Comparison of ENCODE assay signal across 23 cellular contexts in the genomic region with DNA sequence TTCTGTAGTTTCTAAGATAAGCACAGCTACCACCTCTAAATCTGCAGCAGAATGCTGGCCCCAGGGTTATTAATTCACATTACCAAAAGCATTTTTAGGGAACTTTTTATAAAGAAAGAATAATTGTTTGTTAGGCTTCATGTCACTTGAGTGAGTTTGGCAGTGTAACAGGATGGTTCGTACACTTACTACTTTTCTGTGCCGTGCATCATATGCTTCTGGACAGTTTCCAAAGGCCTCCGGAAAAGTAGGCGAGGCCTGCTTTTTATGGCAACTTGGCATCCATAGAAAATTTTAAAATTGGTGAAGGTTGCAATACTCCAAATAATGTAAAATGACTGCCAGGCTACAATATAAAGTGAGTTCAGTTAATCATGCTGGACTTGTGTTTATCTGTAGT. TPM values are rescaled to one million over a fixed set of nuclear protein-coding genes. Genes with fewer than 3 reads are reported as not detected.
DNase-seq lines count a peak whose midpoint lies in the region; ATAC-seq, FAIRE-seq and TF ChIP-seq lines count a peak whose summit lies in the region.
"Had no signal": no experiment of that assay in that cellular context is flagged by ENCODE, and none has a peak within 500 bp of the region (broad histone marks: within the 10 kb centered on the region; RNA-seq: fewer than 3 reads in every experiment).

No MANE protein-coding gene starts in this region.

- peaks cover 6% of the 10 kb centered on the region for H3K79me2 ChIP-seq in keratinocyte (ENCODE audit: control insufficient read depth, insufficient read depth, low read length)

- no peaks in the 10 kb centered on the region for H4K20me1 ChIP-seq in keratinocyte (ENCODE audit: control insufficient read depth, extremely low read depth, insufficient read depth, low read length)

- H3K9me1 ChIP-seq in keratinocyte (ENCODE audit: control insufficient read depth, extremely low read depth, insufficient read depth, low read length) = no peaks in the 10 kb centered on the region

- H3K4me3 ChIP-seq in keratinocyte (ENCODE audit: control insufficient read depth in 2 of 3, extremely low read depth in 1 of 3, insufficient read depth in 2 of 3, low read depth in 1 of 3, low read length in 3 of 3) (no peak overlapping the region), stomach smooth muscle (ENCODE audit: low read length in 2 of 2) (no peak overlapping the region)
- H3K4me3 ChIP-seq: A549, BLaER1, GM12878, GM23338 had no signal

- TF ChIP-seq CTCF in 22Rv1 (IDR thresholded peaks at IDR 0.05) (no peak), keratinocyte (optimal IDR thresholded peaks at IDR 0.05 in 1 of 3, IDR thresholded peaks at IDR 0.05 in 1 of 3, conservative IDR thresholded peaks at IDR 0.05 in 1 of 3; ENCODE audit: extremely low read depth in 1 of 3, insufficient read depth in 2 of 3, low read length in 3 of 3) (no peak)

- no peak overlapping the region for H2AFZ ChIP-seq in keratinocyte (ENCODE audit: control insufficient read depth, low read length)
- H2AFZ ChIP-seq: GM23338 had no signal

- peak overlapping the region; percentile 44 for H3K27ac ChIP-seq in 22Rv1
- no peak overlapping the region for H3K27ac ChIP-seq in keratinocyte (ENCODE audit: control insufficient read depth, insufficient read depth, low read length)
- H3K27ac ChIP-seq in stomach smooth muscle (ENCODE audit: low read length) = peak overlapping the region; percentile 31
- H3K27ac ChIP-seq: A549, BLaER1, C4-2B had no signal

- no peak overlapping the region for H3K9ac ChIP-seq in keratinocyte (ENCODE audit: control insufficient read depth, extremely low read depth, insufficient read depth, low read length)
- H3K9ac ChIP-seq in stomach smooth muscle (ENCODE audit: low read length in 2 of 2) = no peak overlapping the region
- H3K9ac ChIP-seq: BLaER1 had no signal

- peak; percentile 62 for DNase-seq in epidermal melanocyte (ENCODE audit: insufficient read length, low spot score)
- DNase-seq in keratinocyte (ENCODE audit: low read depth, low spot score) = no peak
- no peak for DNase-seq in left lobe of liver (ENCODE audit: low spot score)
- DNase-seq in AG20443 (ENCODE audit: low spot score) = no peak
- DNase-seq: 8988T; ACHN; CD4-positive, CD25-positive, alpha-beta regulatory T cell; CD8-positive, alpha-beta T cell; DMS 273 treated with DMSO at 0.1 percent for 48 hours; DMS79; EL; GDM1; H9 had no signal

- H3K4me1 ChIP-seq in keratinocyte (ENCODE audit: control insufficient read depth, extremely low read depth, insufficient read depth, low read length) = no peaks in the 10 kb centered on the region
- H3K4me1 ChIP-seq in stomach smooth muscle (ENCODE audit: control insufficient read depth, insufficient read depth, low read length) = peaks cover 5% of the 10 kb centered on the region
- H3K4me1 ChIP-seq: A549 had no signal

- ATAC-seq in HG02798 (IDR thresholded peaks at IDR 0.05; ENCODE audit: poor library complexity, unreplicated experiment) (no peak), left lobe of liver (no peak)
- ATAC-seq: CD8-positive, alpha-beta T cell; GM12878; GM23338; HCT116 had no signal

- dilution Hi-C loops in keratinocyte (cut with MboI; ENCODE audit: extremely low pct_ligation_motif_present, low sequenced_read_pairs) = no loop called here

- peaks cover 29 to 52% of the 10 kb centered on the region in 2 experiments for H3K36me3 ChIP-seq in keratinocyte (ENCODE audit: control insufficient read depth in 2 of 2, extremely low read depth in 1 of 2, insufficient read depth in 2 of 2, low read length in 2 of 2)
- peaks cover 44 to 54% of the 10 kb centered on the region in 2 donors for H3K36me3 ChIP-seq in stomach smooth muscle (ENCODE audit: control insufficient read depth in 2 of 2, insufficient read depth in 2 of 2, low read length in 2 of 2)

- no peak overlapping the region for H3K4me2 ChIP-seq in keratinocyte (ENCODE audit: control insufficient read depth, extremely low read depth, insufficient read depth, low read depth, low read length)
- H3K4me2 ChIP-seq: A549, BLaER1, GM23338 had no signal

- no peaks in the 10 kb centered on the region for H3K27me3 ChIP-seq in keratinocyte (ENCODE audit: control insufficient read depth, extremely low read depth, insufficient read depth, low read length)
- no peaks in the 10 kb centered on the region for H3K27me3 ChIP-seq in stomach smooth muscle (ENCODE audit: control insufficient read depth in 1 of 2, insufficient read depth in 2 of 2, low read length in 2 of 2)
- H3K27me3 ChIP-seq: BLaER1 had no signal

- peak; percentile 13 for FAIRE-seq in keratinocyte (lab: Jason Lieb, UNC)
- FAIRE-seq: A549, D721Med, GM12878 had no signal

- H3K9me3 ChIP-seq in keratinocyte (ENCODE audit: control insufficient read depth, low read depth, low read length) (no peaks in the 10 kb centered on the region), stomach smooth muscle (ENCODE audit: control insufficient read depth in 2 of 2, low read length in 2 of 2) (no peaks in the 10 kb centered on the region)
- H3K9me3 ChIP-seq: A549, BLaER1 had no signal

RNA-seq across cellular contexts. Expression of a gene that starts 30.0 kb away (rescaled TPM):
- polyA plus RNA-seq in keratinocyte = 52.7 to 81.2 TPM (median 64.6 TPM) in 3 replicates
- polyA plus RNA-seq in keratinocyte (2011; ENCODE audit: low read depth) = 7.3 TPM
- polyA plus RNA-seq in keratinocyte (2011; cell fraction: cytosol; rRNA removed) = 49.8 and 74.6 TPM in 2 replicates
- 35.0 and 45.9 TPM in 2 replicates for polyA plus RNA-seq in keratinocyte (2011; cell fraction: nucleus; rRNA removed)
- 31.1 and 65.8 TPM in 2 replicates for polyA plus RNA-seq in keratinocyte (2012; ENCODE audit: low replicate concordance)
- 20.3 to 54.8 TPM (median 39.8 TPM) in 3 replicates for polyA minus RNA-seq in keratinocyte
- polyA minus RNA-seq in keratinocyte (2011; cell fraction: cytosol; rRNA and poly(A)+ RNA removed) = 90.2 TPM
- polyA minus RNA-seq in keratinocyte (2011; cell fraction: nucleus; rRNA and poly(A)+ RNA removed) = 22.8 and 38.9 TPM in 2 replicates
- 18.1 TPM for total RNA-seq in left lobe of liver
